ENCODE assay signal across 9 cellular contexts in the genomic region with DNA sequence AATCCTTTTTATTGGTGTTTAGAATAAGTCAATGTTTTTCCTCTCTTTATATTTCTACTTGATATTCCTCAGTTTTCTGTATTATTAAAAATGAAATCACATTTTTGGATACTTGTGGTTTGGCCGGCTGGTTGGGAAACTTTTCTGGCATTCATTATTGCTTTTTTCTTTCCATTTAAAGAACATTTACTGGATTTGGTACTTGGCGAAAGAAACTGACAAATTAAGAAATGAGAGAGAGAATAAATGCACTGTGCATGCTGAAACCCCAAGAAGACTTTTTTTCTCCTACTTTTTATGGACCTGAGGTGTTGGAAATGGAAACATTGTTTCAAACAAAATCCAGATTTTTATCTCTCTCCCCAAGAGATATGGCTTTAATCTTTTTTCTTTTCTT.
DNase-seq lines count a peak whose midpoint lies in the region; ATAC-seq and TF ChIP-seq lines count a peak whose summit lies in the region.
"Had no signal": no experiment of that assay in that cellular context is flagged by ENCODE, and none has a peak within 500 bp of the region (broad histone marks: within the 10 kb centered on the region; RNA-seq: fewer than 3 reads in every experiment).

No MANE protein-coding gene starts in this region.

- H3K4me1 Mint-ChIP-seq in CD4-positive, CD25-positive, alpha-beta regulatory T cell: peaks cover 26 to 57% (median 42%) of the 10 kb centered on the region in 4 donors

- H3K27me3 Mint-ChIP-seq in CD4-positive, CD25-positive, alpha-beta regulatory T cell: peaks cover 4% of the 10 kb centered on the region

- no peaks in the 10 kb centered on the region for H3K9me3 ChIP-seq in CD4-positive, CD25-positive, alpha-beta regulatory T cell (ENCODE audit: control insufficient read depth in 2 of 2, low read length in 2 of 2)
- H3K9me3 ChIP-seq in SK-N-MC (ENCODE audit: low read depth, low read length): no peaks in the 10 kb centered on the region
- H3K9me3 ChIP-seq in esophagus muscularis mucosa: no peaks in the 10 kb centered on the region
- H3K9me3 ChIP-seq in parathyroid adenoma (ENCODE audit: control insufficient read depth, low read length): no peaks in the 10 kb centered on the region

- no peak for ATAC-seq in CD4-positive, CD25-positive, alpha-beta regulatory T cell (ENCODE audit: low read depth in 2 of 2)

- peak overlapping the region; percentile 71 for H3K4me3 ChIP-seq in CD4-positive, CD25-positive, alpha-beta regulatory T cell (ENCODE audit: low read depth, low read length)
- peak overlapping the region; percentile 55 for H3K4me3 ChIP-seq in SK-N-MC
- no peak overlapping the region for H3K4me3 ChIP-seq in esophagus muscularis mucosa
- no peak overlapping the region for H3K4me3 ChIP-seq in parathyroid adenoma (ENCODE audit: low read depth, low read length)

- peaks cover 27% of the 10 kb centered on the region for H3K4me1 ChIP-seq in CD4-positive, CD25-positive, alpha-beta regulatory T cell (ENCODE audit: control insufficient read depth, insufficient read depth, low read length, poor library complexity, severe bottlenecking)
- H3K4me1 ChIP-seq in esophagus muscularis mucosa: peaks cover 20 to 29% (median 26%) of the 10 kb centered on the region in 4 donors
- H3K4me1 ChIP-seq in parathyroid adenoma: no peaks in the 10 kb centered on the region

- H3K79me2 ChIP-seq in parathyroid adenoma: no peaks in the 10 kb centered on the region

- no peak overlapping the region for H3K4me2 ChIP-seq in parathyroid adenoma (ENCODE audit: low read length)

- H3K36me3 ChIP-seq in CD4-positive, CD25-positive, alpha-beta regulatory T cell (ENCODE audit: control insufficient read depth, insufficient read depth, low read length): no peaks in the 10 kb centered on the region
- H3K36me3 ChIP-seq in SK-N-MC (ENCODE audit: insufficient read depth, low read length): no peaks in the 10 kb centered on the region
- H3K36me3 ChIP-seq in esophagus muscularis mucosa: no peaks in the 10 kb centered on the region
- H3K36me3 ChIP-seq in parathyroid adenoma (ENCODE audit: control insufficient read depth, insufficient read depth, low read length): no peaks in the 10 kb centered on the region

- peak overlapping the region; percentile 69 to 85 (median 78) for H3K4me3 Mint-ChIP-seq in CD4-positive, CD25-positive, alpha-beta regulatory T cell

- intact Hi-C loops in esophagus muscularis mucosa (cut with DNase I): no loop called here

- no peak for DNase-seq in CD4-positive, CD25-positive, alpha-beta regulatory T cell
- DNase-seq in SK-N-MC (ENCODE audit: low read depth, low spot score): no peak
- no peak for DNase-seq in esophagus muscularis mucosa (ENCODE audit: extremely low spot score)
- no peak for DNase-seq in Kasumi-1 (lab: John Stamatoyannopoulos, UW)
- DNase-seq in NCI-H345 treated with DMSO at 0.1 percent for 48 hours (lab: John Stamatoyannopoulos, UW; ENCODE audit: unreplicated experiment): no peak
- DNase-seq in DMS 273 treated with DMSO at 0.1 percent for 48 hours (lab: John Stamatoyannopoulos, UW): no peak
- DNase-seq in GOT3 (lab: John Stamatoyannopoulos, UW): no peak
- DNase-seq: NCI-H510A had no signal

- no peaks in the 10 kb centered on the region for H3K27me3 ChIP-seq in CD4-positive, CD25-positive, alpha-beta regulatory T cell (ENCODE audit: control insufficient read depth, insufficient read depth, low read length)
- no peaks in the 10 kb centered on the region for H3K27me3 ChIP-seq in esophagus muscularis mucosa
- no peaks in the 10 kb centered on the region for H3K27me3 ChIP-seq in parathyroid adenoma (ENCODE audit: control insufficient read depth, insufficient read depth, low read length)

- TF ChIP-seq POLR2A in esophagus muscularis mucosa (IDR thresholded peaks at IDR 0.05; ENCODE audit: low read depth): no peak

- no peak for TF ChIP-seq CTCF in esophagus muscularis mucosa (IDR thresholded peaks at IDR 0.05)
- no peak for TF ChIP-seq CTCF in parathyroid adenoma (IDR thresholded peaks at IDR 0.05)

- H3K9ac ChIP-seq in SK-N-MC (ENCODE audit: insufficient read length) (no peak overlapping the region), parathyroid adenoma (no peak overlapping the region)

- peaks cover 6% of the 10 kb centered on the region for H3K36me3 Mint-ChIP-seq in CD4-positive, CD25-positive, alpha-beta regulatory T cell

- H2AFZ ChIP-seq in parathyroid adenoma: no peak overlapping the region

- WGBS in esophagus muscularis mucosa: 56% methylated on average over 2 of the region's 2 CpGs

- no peaks in the 10 kb centered on the region for H3K9me3 Mint-ChIP-seq in CD4-positive, CD25-positive, alpha-beta regulatory T cell

- H3K27ac ChIP-seq in CD4-positive, CD25-positive, alpha-beta regulatory T cell (ENCODE audit: insufficient read depth, low read length, poor library complexity, severe bottlenecking): peak overlapping the region; percentile 72
- peak overlapping the region; percentile 61 for H3K27ac ChIP-seq in SK-N-MC
- H3K27ac ChIP-seq in esophagus muscularis mucosa (replicated peaks in 1 of 4): peak overlapping the region; percentile 55 to 75 (median 70)
- H3K27ac ChIP-seq in parathyroid adenoma: peak overlapping the region; percentile 41

- no peak for TF ChIP-seq EP300 in esophagus muscularis mucosa (IDR thresholded peaks at IDR 0.05)

- peak overlapping the region; percentile 93 to 97 (median 96) for H3K27ac Mint-ChIP-seq in CD4-positive, CD25-positive, alpha-beta regulatory T cell

Comparison
In these comparisons a context has a peak if more than half of its experiments do, and no peak if none do; other contexts are left out.
1. H3K4me3 ChIP-seq: peak in CD4-positive, CD25-positive, alpha-beta regulatory T cell (single experiment) and SK-N-MC (single experiment); none in esophagus muscularis mucosa (0 of 4) and parathyroid adenoma (single experiment).
2. Peak in every context shown above with its lines, with median percentiles within 50 percentile points of each other: H3K27ac ChIP-seq.